7 cellular contexts compared by ENCODE assay signal in genomic region chr6:77463881-77464867, GRCh38. TPM values are rescaled to one million over a fixed set of nuclear protein-coding genes. Genes with fewer than 3 reads are reported as not detected.
DNase-seq lines count a peak whose midpoint lies in the region; ATAC-seq, FAIRE-seq and TF ChIP-seq lines count a peak whose summit lies in the region.

No MANE protein-coding gene starts in this region.

- H3K9ac ChIP-seq in kidney (ENCODE audit: low read length in 2 of 2), result no peak overlapping the region

- WGBS in stomach, 5 donors, result 2 to 6% (median 3%) methylated on average over 42 to 61 of the region's 61 CpGs

- FAIRE-seq in HTR-8/SVneo (lab: Jason Lieb, UNC), result peak; percentile 54
- no peak for FAIRE-seq in kidney (lab: Jason Lieb, UNC)

- no peaks in the 10 kb centered on the region for H3K4me1 ChIP-seq in breast epithelium
- peaks cover 6 to 15% of the 10 kb centered on the region in 2 donors for H3K4me1 ChIP-seq in kidney (ENCODE audit: control insufficient read depth in 1 of 2, insufficient read depth in 1 of 2, low read depth in 1 of 2, low read length in 2 of 2)
- peaks cover 4 to 46% (median 38%) of the 10 kb centered on the region in 4 donors for H3K4me1 ChIP-seq in stomach

- H3K4me3 ChIP-seq in breast epithelium (peak overlapping the region; percentile 27 to 68 (median 45)), kidney (ENCODE audit: low read length in 2 of 2) (peak overlapping the region; percentile 48 to 57), stomach (peak overlapping the region; percentile 42 to 57 (median 48))

- no peak for TF ChIP-seq EP300 in stomach (IDR thresholded peaks at IDR 0.05)

- H3K9me3 ChIP-seq in breast epithelium (no peaks in the 10 kb centered on the region), kidney (ENCODE audit: control insufficient read depth in 1 of 2, low read length in 2 of 2) (no peaks in the 10 kb centered on the region), stomach (no peaks in the 10 kb centered on the region)

- intact Hi-C loops in breast epithelium (cut with DNase I; ENCODE audit: low total_unique reads), result no loop called here
- intact Hi-C loops in kidney (cut with DNase I), result no loop called here
- intact Hi-C loops in stomach (cut with DNase I; ENCODE audit: low total_unique reads), result no loop called here

- TF ChIP-seq POLR2A in breast epithelium (IDR thresholded peaks at IDR 0.05) (no peak), stomach (IDR thresholded peaks at IDR 0.05) (no peak)

- ATAC-seq in HG03469 (IDR thresholded peaks at IDR 0.05; ENCODE audit: unreplicated experiment), result no peak

- no peak for DNase-seq in HTR-8/SVneo (ENCODE audit: insufficient read length, low spot score)
- no peak for DNase-seq in breast epithelium (ENCODE audit: low spot score in 2 of 2)
- peak; percentile 70 for DNase-seq in kidney
- no peak for DNase-seq in stomach
- no peak for DNase-seq in NCI-H187 treated with DMSO at 0.1 percent for 48 hours (lab: John Stamatoyannopoulos, UW)
- no peak for DNase-seq in cerebellar cortex (ENCODE audit: low spot score)

- TF ChIP-seq CTCF in breast epithelium (IDR thresholded peaks at IDR 0.05) (no peak), kidney (IDR thresholded peaks at IDR 0.05; ENCODE audit: borderline replicate concordance, extremely low read depth, insufficient read depth) (no peak), stomach (IDR thresholded peaks at IDR 0.05) (no peak)

- H3K27ac ChIP-seq in breast epithelium (peak overlapping the region in 1 of 2 donors; percentile 19), kidney (ENCODE audit: low read depth in 2 of 2, low read length in 2 of 2) (no peak overlapping the region), stomach (peak overlapping the region; percentile 33 to 74 (median 67))

- H3K27me3 ChIP-seq in breast epithelium, result peaks cover 7 to 41% of the 10 kb centered on the region in 2 donors
- peaks cover 3 to 57% (median 29%) of the 10 kb centered on the region in 3 donors for H3K27me3 ChIP-seq in stomach

- H3K36me3 ChIP-seq in breast epithelium (no peaks in the 10 kb centered on the region), kidney (ENCODE audit: control insufficient read depth in 1 of 2, insufficient read depth in 2 of 2, low read length in 2 of 2) (no peaks in the 10 kb centered on the region), stomach (no peaks in the 10 kb centered on the region)

RNA-seq across cellular contexts. Expression of gene HTR1B, which starts 0.9 kb away (rescaled TPM):
- total RNA-seq in breast epithelium (under 1 TPM in 2 of 3 donors, not detected in 1; 0.15 to 0.33 TPM), kidney (1.9 TPM), stomach (1 to 10 TPM in 3 of 5 donors, not detected in 2; 2.3 to 3.5 (median 3.3) TPM)
- polyA plus RNA-seq in kidney (ENCODE audit: insufficient read depth, low read depth, low replicate concordance) (0.26 TPM), stomach (under 1 TPM in 2 of 3 donors, not detected in 1; 0.10 to 0.31 TPM)

Comparison
In these comparisons a context has a peak if more than half of its experiments do, and no peak if none do; other contexts are left out.
1. H3K27ac ChIP-seq: peak in stomach (5 of 5); none in kidney (0 of 2).
2. Peak in every context shown above with its lines, with median percentiles within 50 percentile points of each other: H3K4me3 ChIP-seq.